Comparison of ENCODE assay signal across 9 cellular contexts in the genomic region with DNA sequence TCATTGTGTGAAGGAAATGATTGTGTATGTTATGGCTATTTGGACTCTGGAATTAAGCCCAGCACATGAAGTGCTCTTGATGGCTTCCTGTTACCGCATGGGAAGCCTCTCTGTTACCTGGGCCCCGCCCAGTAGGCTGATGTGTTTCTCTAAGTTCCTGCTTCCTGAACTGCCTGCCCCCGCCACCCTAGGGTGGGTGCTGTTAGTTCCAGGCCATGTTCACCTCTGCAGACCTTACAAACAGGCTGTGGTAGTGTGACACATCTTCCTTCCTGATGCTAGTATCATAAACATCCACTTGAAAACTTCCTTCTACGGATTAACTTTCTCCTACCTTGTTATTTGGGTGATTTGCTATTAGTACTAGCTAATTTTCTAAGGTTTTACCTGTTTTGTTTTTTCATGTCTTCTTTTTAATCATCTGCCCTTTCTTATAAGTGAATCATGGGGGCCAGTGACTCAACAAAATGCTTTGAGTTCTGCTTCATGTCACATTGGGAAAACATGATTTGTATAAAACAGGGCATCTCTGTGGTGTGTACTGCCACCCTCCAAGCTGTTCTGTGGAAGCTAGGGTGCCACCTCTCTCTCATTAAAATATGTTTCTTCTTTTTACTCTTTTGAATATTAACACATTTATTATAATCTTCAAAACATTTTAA. TPM values are rescaled to one million over a fixed set of nuclear protein-coding genes. Genes with fewer than 3 reads are reported as not detected.
DNase-seq lines count a peak whose midpoint lies in the region; ATAC-seq and TF ChIP-seq lines count a peak whose summit lies in the region.
"Had no signal": no experiment of that assay in that cellular context is flagged by ENCODE, and none has a peak within 500 bp of the region (broad histone marks: within the 10 kb centered on the region; RNA-seq: fewer than 3 reads in every experiment).

No MANE protein-coding gene starts in this region.

- H3K36me3 ChIP-seq in cardiac muscle cell = no peaks in the 10 kb centered on the region
- peaks cover 7% of the 10 kb centered on the region for H3K36me3 ChIP-seq in rectal smooth muscle tissue (ENCODE audit: control insufficient read depth, insufficient read depth, low read length)
- H3K36me3 ChIP-seq: BLaER1 had no signal

- H3K9ac ChIP-seq in rectal smooth muscle tissue (ENCODE audit: low read length) = peak overlapping the region; percentile 11
- H3K9ac ChIP-seq: BLaER1 had no signal

- H3K27me3 Mint-ChIP-seq in activated CD8-positive, alpha-beta memory T cell treated with anti-CD3 and anti-CD28 coated beads, Interleukin-2, amount 10 ng/mL, durations not matched to agents 7 days and 5 days = no peaks in the 10 kb centered on the region

- H3K4me3 ChIP-seq in cardiac muscle cell (no peak overlapping the region), rectal smooth muscle tissue (ENCODE audit: low read length) (no peak overlapping the region)
- H3K4me3 ChIP-seq: BLaER1 had no signal

- peaks cover 26% of the 10 kb centered on the region for H3K4me1 Mint-ChIP-seq in activated CD8-positive, alpha-beta memory T cell treated with anti-CD3 and anti-CD28 coated beads, Interleukin-2, amount 10 ng/mL, durations not matched to agents 7 days and 5 days

- no peaks in the 10 kb centered on the region for H3K9me3 Mint-ChIP-seq in activated CD8-positive, alpha-beta memory T cell treated with anti-CD3 and anti-CD28 coated beads, Interleukin-2, amount 10 ng/mL, durations not matched to agents 7 days and 5 days (ENCODE audit: low read depth)

- DNase-seq in cardiac muscle cell (ENCODE audit: low read depth in 1 of 2, low spot score in 1 of 2) (no peak), Right ventricle myocardium inferior (ENCODE audit: missing footprints) (no peak), iPS-NIHi11 (ENCODE audit: low spot score) (no peak)
- DNase-seq in activated CD8-positive, alpha-beta memory T cell treated with anti-CD3 and anti-CD28 coated beads, Interleukin-2, amount 10 ng/mL, durations not matched to agents 7 days and 5 days = peak; percentile 69

- H3K4me3 Mint-ChIP-seq in activated CD8-positive, alpha-beta memory T cell treated with anti-CD3 and anti-CD28 coated beads, Interleukin-2, amount 10 ng/mL, durations not matched to agents 7 days and 5 days = no peak overlapping the region

- intact Hi-C loops in Right ventricle myocardium inferior (cut with DNase I) = loop anchor here (2.0 to 5.0 kb wide), 2 partner anchors 39 to 101 kb away; partner anchors contain the start of gene SH3BGRL2

- TF ChIP-seq CTCF in cardiac muscle cell (IDR thresholded peaks at IDR 0.05; ENCODE audit: low read depth, low read length) = no peak

- H3K27ac ChIP-seq in cardiac muscle cell = peak overlapping the region; percentile 55
- H3K27ac ChIP-seq in rectal smooth muscle tissue (ENCODE audit: low read depth, low read length) = no peak overlapping the region
- H3K27ac ChIP-seq: BLaER1 had no signal

- H3K9me3 ChIP-seq in cardiac muscle cell (ENCODE audit: low read depth) = no peaks in the 10 kb centered on the region
- H3K9me3 ChIP-seq: BLaER1 had no signal

- peak overlapping the region; percentile 67 for H3K27ac Mint-ChIP-seq in activated CD8-positive, alpha-beta memory T cell treated with anti-CD3 and anti-CD28 coated beads, Interleukin-2, amount 10 ng/mL, durations not matched to agents 7 days and 5 days

- peaks cover 30% of the 10 kb centered on the region for H3K4me1 ChIP-seq in cardiac muscle cell (ENCODE audit: low read depth)
- peaks cover 2% of the 10 kb centered on the region for H3K4me1 ChIP-seq in rectal smooth muscle tissue (ENCODE audit: control insufficient read depth, insufficient read depth, low read length)
- H3K4me1 ChIP-seq: BLaER1 had no signal

- CTCF ChIA-PET in activated CD8-positive, alpha-beta memory T cell treated with anti-CD3 and anti-CD28 coated beads, Interleukin-2, amount 10 ng/mL, durations not matched to agents 7 days and 5 days (lab: Charles Lee) = interaction anchor here (0.8 to 2.7 kb wide), 6 partner anchors 8 to 101 kb away, joined by 3 to 13 read pairs (median 4); no protein-coding TSS in a partner anchor

- H3K27me3 ChIP-seq in cardiac muscle cell (no peaks in the 10 kb centered on the region), rectal smooth muscle tissue (ENCODE audit: control insufficient read depth, insufficient read depth, low read length) (no peaks in the 10 kb centered on the region)
- H3K27me3 ChIP-seq: BLaER1 had no signal

- H3K36me3 Mint-ChIP-seq in activated CD8-positive, alpha-beta memory T cell treated with anti-CD3 and anti-CD28 coated beads, Interleukin-2, amount 10 ng/mL, durations not matched to agents 7 days and 5 days = no peaks in the 10 kb centered on the region

- no peak for ATAC-seq in Right ventricle myocardium inferior
- ATAC-seq in activated CD8-positive, alpha-beta memory T cell treated with anti-CD3 and anti-CD28 coated beads, Interleukin-2, amount 10 ng/mL, durations not matched to agents 7 days and 5 days = peak; percentile 89
- ATAC-seq in esophagus mucosa = peak; percentile 99
- no peak for ATAC-seq in GM19452 (IDR thresholded peaks at IDR 0.05; ENCODE audit: unreplicated experiment)
- no peak for ATAC-seq in HG02981 (IDR thresholded peaks at IDR 0.05; ENCODE audit: unreplicated experiment)

RNA-seq across cellular contexts. Expression of gene SH3BGRL2, which starts 40.6 kb away (rescaled TPM):
- total RNA-seq in cardiac muscle cell (35.0 and 36.1 TPM in 2 replicates), Right ventricle myocardium inferior (7.9 TPM), esophagus mucosa (28.5 TPM)
- 21.7 and 25.2 TPM in 2 replicates for polyA plus RNA-seq in cardiac muscle cell
- total RNA-seq in activated CD8-positive, alpha-beta memory T cell treated with anti-CD3 and anti-CD28 coated beads, Interleukin-2, amount 10 ng/mL, durations not matched to agents 7 days and 5 days = under 1 TPM; 0.12 to 0.42 TPM

Comparison
In these comparisons a context has a peak if more than half of its experiments do, and no peak if none do; other contexts are left out.
1. ATAC-seq: peak in activated CD8-positive, alpha-beta memory T cell treated with anti-CD3 and anti-CD28 coated beads, Interleukin-2, amount 10 ng/mL, durations not matched to agents 7 days and 5 days (single experiment) and esophagus mucosa (single experiment); none in Right ventricle myocardium inferior (single experiment), GM19452 (single experiment) and HG02981 (single experiment).